In the genomic region with DNA sequence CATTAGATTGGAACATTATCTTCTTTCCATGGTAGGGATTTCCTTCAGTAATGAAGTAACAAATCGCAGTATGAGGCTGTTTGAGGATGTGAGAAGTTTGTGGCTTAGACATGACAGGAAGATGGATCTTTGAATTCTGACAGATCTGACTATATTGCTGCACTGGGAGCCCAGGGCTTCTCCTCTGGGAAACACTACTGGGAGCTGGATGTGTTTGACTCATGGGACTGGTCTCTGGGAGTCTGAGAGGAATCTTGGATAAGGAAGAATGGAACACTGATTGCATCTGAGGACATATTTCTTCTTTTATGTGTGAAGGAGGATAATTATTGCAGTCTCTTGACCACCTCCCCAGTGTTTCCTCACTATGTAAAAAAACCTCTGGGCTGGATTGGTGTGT, we compare ENCODE assay signal across 28 cellular contexts.
DNase-seq lines count a peak whose midpoint lies in the region; ATAC-seq, FAIRE-seq and TF ChIP-seq lines count a peak whose summit lies in the region.
"Had no signal": no experiment of that assay in that cellular context is flagged by ENCODE, and none has a peak within 500 bp of the region (broad histone marks: within the 10 kb centered on the region; RNA-seq: fewer than 3 reads in every experiment).

No MANE protein-coding gene starts in this region.

- no peak overlapping the region for H3K23ac ChIP-seq in mesenchymal stem cell (ENCODE audit: low read length in 2 of 2)

- no TSS peak for BruUV-seq in GM12878 (replicated peaks; lab: Mats Ljungman, UMichigan)

- no peak for TF ChIP-seq CTCF in GM12878 (IDR thresholded peaks at IDR 0.05 in 2 of 3, conservative IDR thresholded peaks at IDR 0.05 in 1 of 3; ENCODE audit: control insufficient read depth in 2 of 3, extremely low read depth in 1 of 3, insufficient read depth in 1 of 3, low read depth in 3 of 3, low read length in 3 of 3)
- no peak for TF ChIP-seq CTCF in lower lobe of right lung (IDR thresholded peaks at IDR 0.05)

- no peak for FAIRE-seq in GM12878 (lab: Jason Lieb, UNC)
- FAIRE-seq: GM12892, RCC 7860 had no signal

- H3K4ac ChIP-seq in mesenchymal stem cell (ENCODE audit: low read depth in 1 of 2, low read length in 2 of 2), result no peak overlapping the region

- no peak overlapping the region for H3K14ac ChIP-seq in mesenchymal stem cell (ENCODE audit: low read length in 2 of 2)

- H2BK120ac ChIP-seq in mesenchymal stem cell (ENCODE audit: low read depth, low read length), result no peak overlapping the region

- H3K9ac ChIP-seq in GM12878 (ENCODE audit: control insufficient read depth, insufficient read depth, low read length) (no peak overlapping the region), mesenchymal stem cell (ENCODE audit: low read length) (no peak overlapping the region)
- H3K9ac ChIP-seq: BLaER1, KMS-11 had no signal

- RAD21 ChIA-PET in GM12878 (lab: Charles Lee; ENCODE audit: unreplicated experiment), result no interaction called here

- no peaks in the 10 kb centered on the region for H3K9me3 ChIP-seq in GM12878 (replicated peaks; ENCODE audit: control insufficient read depth, insufficient read depth, low read length)
- no peaks in the 10 kb centered on the region for H3K9me3 ChIP-seq in mesenchymal stem cell (ENCODE audit: control insufficient read depth, low read length)
- H3K9me3 ChIP-seq in lower lobe of right lung, result no peaks in the 10 kb centered on the region
- H3K9me3 ChIP-seq: BLaER1, HAP-1, SJCRH30 had no signal

- H3K36me3 ChIP-seq in GM12878 (ENCODE audit: control insufficient read depth in 2 of 2, insufficient read depth in 2 of 2, low read length in 1 of 2), result no peaks in the 10 kb centered on the region
- no peaks in the 10 kb centered on the region for H3K36me3 ChIP-seq in mesenchymal stem cell (ENCODE audit: control insufficient read depth in 1 of 2, insufficient read depth in 2 of 2, low read depth in 1 of 2, low read length in 2 of 2)
- no peaks in the 10 kb centered on the region for H3K36me3 ChIP-seq in lower lobe of right lung
- H3K36me3 ChIP-seq: BLaER1, HAP-1, SJCRH30 had no signal

- no peaks in the 10 kb centered on the region for H4K20me1 ChIP-seq in GM12878 (ENCODE audit: control insufficient read depth, insufficient read depth)
- H4K20me1 ChIP-seq: BLaER1 had no signal

- H3K79me2 ChIP-seq in GM12878 (ENCODE audit: control insufficient read depth, insufficient read depth, low read length), result no peaks in the 10 kb centered on the region

- no peak overlapping the region for H3K18ac ChIP-seq in mesenchymal stem cell (ENCODE audit: low read depth in 1 of 2, low read length in 2 of 2)

- H3K4me3 ChIP-seq in GM12878 (no peak overlapping the region), mesenchymal stem cell (ENCODE audit: insufficient read depth in 1 of 2, low read depth in 1 of 2, low read length in 2 of 2) (no peak overlapping the region), lower lobe of right lung (no peak overlapping the region)
- H3K4me3 ChIP-seq: BLaER1, GM23338, HAP-1, SJCRH30 had no signal

- WGBS in GM12878 (ENCODE audit: insufficient coverage, insufficient replicate concordance, low lambda C conversion rate, missing lambda C conversion rate), result 0% methylated on average over 1 of the region's 1 CpG
- 67% methylated on average over 1 of the region's 1 CpG for WGBS in mesenchymal stem cell

- H2AK5ac ChIP-seq in mesenchymal stem cell (ENCODE audit: low read length, severe bottlenecking), result no peak overlapping the region

- H4K8ac ChIP-seq in mesenchymal stem cell (ENCODE audit: low read length), result no peak overlapping the region

- in situ Hi-C loops in GM12878 (cut with MboI), result no loop called here

- CTCF ChIA-PET in GM12878 (lab: Yijun Ruan, JAX), result no interaction called here

- no peak overlapping the region for H3K27ac ChIP-seq in GM12878 (ENCODE audit: control insufficient read depth, insufficient read depth)
- no peak overlapping the region for H3K27ac ChIP-seq in mesenchymal stem cell (ENCODE audit: low read length, poor library complexity, severe bottlenecking)
- no peak overlapping the region for H3K27ac ChIP-seq in lower lobe of right lung
- H3K27ac ChIP-seq: BLaER1, KMS-11, SJCRH30 had no signal

- no peak overlapping the region for H2BK12ac ChIP-seq in mesenchymal stem cell (ENCODE audit: low read length in 2 of 2)

- H3K4me1 ChIP-seq in GM12878 (ENCODE audit: control insufficient read depth, insufficient read depth, low read length) (no peaks in the 10 kb centered on the region), mesenchymal stem cell (ENCODE audit: control insufficient read depth, insufficient read depth, low read depth, low read length) (peaks cover 11% of the 10 kb centered on the region), lower lobe of right lung (no peaks in the 10 kb centered on the region)
- H3K4me1 ChIP-seq: HAP-1 had no signal

- H2BK15ac ChIP-seq in mesenchymal stem cell (ENCODE audit: low read depth, poor library complexity, severe bottlenecking), result no peak overlapping the region

- no peaks in the 10 kb centered on the region for H3K27me3 ChIP-seq in GM12878 (replicated peaks in 1 of 2; ENCODE audit: control insufficient read depth in 2 of 2, insufficient read depth in 2 of 2, low read length in 1 of 2)
- peaks cover 0 to 5% of the 10 kb centered on the region in 2 experiments for H3K27me3 ChIP-seq in mesenchymal stem cell (ENCODE audit: control insufficient read depth in 1 of 2, insufficient read depth in 1 of 2, low read length in 2 of 2)
- H3K27me3 ChIP-seq in lower lobe of right lung (ENCODE audit: low read depth), result no peaks in the 10 kb centered on the region
- H3K27me3 ChIP-seq: BLaER1 had no signal

- TF ChIP-seq POLR2A in GM12878 (IDR thresholded peaks at IDR 0.05; ENCODE audit: low read depth, low read length), result no peak

- no peak for TF ChIP-seq RAD21 in GM12878 (IDR thresholded peaks at IDR 0.05; ENCODE audit: insufficient read depth, low read depth, low read length)

- H3K4me2 ChIP-seq in GM12878 (ENCODE audit: control insufficient read depth, insufficient read depth) (no peak overlapping the region), mesenchymal stem cell (ENCODE audit: low read length, poor library complexity, severe bottlenecking) (no peak overlapping the region)
- H3K4me2 ChIP-seq: BLaER1, GM23338, KMS-11 had no signal

- H2BK5ac ChIP-seq in mesenchymal stem cell (ENCODE audit: low read depth, low read length, poor library complexity, severe bottlenecking), result no peak overlapping the region

- H3K79me1 ChIP-seq in mesenchymal stem cell (replicated peaks; ENCODE audit: low read length, poor library complexity, severe bottlenecking), result no peaks in the 10 kb centered on the region

- H2AFZ ChIP-seq in GM12878 (ENCODE audit: control insufficient read depth, low read depth, low read length), result no peak overlapping the region
- no peak overlapping the region for H2AFZ ChIP-seq in mesenchymal stem cell (ENCODE audit: low read depth, low read length)
- H2AFZ ChIP-seq: GM23338 had no signal

- peak; percentile 47 for DNase-seq in Daoy (ENCODE audit: low read depth)
- DNase-seq in NCI-H226, result peak; percentile 93
- no peak for DNase-seq in GM12878 (ENCODE audit: low read depth, low spot score)
- DNase-seq in mesenchymal stem cell, result peak; percentile 18
- no peak for DNase-seq in Right ventricle myocardium superior
- DNase-seq in lower lobe of right lung, result no peak
- no peak for DNase-seq in GM19238 (ENCODE audit: insufficient read length, low spot score)
- DNase-seq: CD4-positive, CD25-positive, alpha-beta regulatory T cell; DMS153; DND-41; HFFc6; MM.1S; NCI-H1048; NCI-H1417; NCI-H1694; NCI-H2029 treated with DMSO at 0.1 percent for 48 hours; NCI-H345; NCI-H510A treated with DMSO at 0.1 percent for 48 hours; NCI-H774; T-cell had no signal

- SMC1A ChIA-PET in GM12878 (lab: Charles Lee; ENCODE audit: uncharacterized antibody, unreplicated experiment), result no interaction called here

- intact Hi-C loops in GM12878 (cut with micrococcal nuclease; ENCODE audit: unreplicated experiment), result no loop called here
- intact Hi-C loops in Right ventricle myocardium superior (cut with DNase I), result no loop called here
- intact Hi-C loops in lower lobe of right lung (cut with DNase I), result no loop called here

- no peak for TF ChIP-seq EP300 in GM12878 (IDR thresholded peaks at IDR 0.05; ENCODE audit: borderline replicate concordance in 1 of 2, control insufficient read depth in 1 of 2, low read depth in 2 of 2, low read length in 2 of 2)

- ATAC-seq in GM12878 (no peak), HG02981 (IDR thresholded peaks at IDR 0.05; ENCODE audit: unreplicated experiment) (no peak), Right ventricle myocardium superior (ENCODE audit: poor library complexity) (no peak), lower lobe of right lung (no peak)
- ATAC-seq: GM23338, T-cell had no signal

- POLR2A ChIA-PET in GM12878 (lab: Charles Lee), result no interaction called here

- no peak overlapping the region for H4K91ac ChIP-seq in mesenchymal stem cell (ENCODE audit: low read length)

TF ChIP-seq in GM12878, 131 proteins besides CTCF, POLR2A, EP300 and RAD21 (continues in another document):
- no peak for TF ChIP-seq ZNF592 (IDR thresholded peaks at IDR 0.05)
- TF ChIP-seq SPI1 (IDR thresholded peaks at IDR 0.05; ENCODE audit: borderline replicate concordance, insufficient read depth, low read depth, low read length), result peak; percentile 26; the same call in 1 of the 2 replicates

Comparison
In these comparisons a context has a peak if more than half of its experiments do, and no peak if none do; other contexts are left out.
1. DNase-seq: peak in Daoy (single experiment), NCI-H226 (single experiment) and mesenchymal stem cell (single experiment); none in GM12878 (single experiment), Right ventricle myocardium superior (single experiment), lower lobe of right lung (single experiment) and GM19238 (single experiment).